In genomic region chr3:16927485-16927884, GRCh38 we compare ENCODE assay signal across 16 cellular contexts. TPM values are rescaled to one million over a fixed set of nuclear protein-coding genes. Genes with fewer than 3 reads are reported as not detected.
A peak's percentile ranks its signal among the peaks of the same experiment; 100 is the strongest.
DNase-seq lines count a peak whose midpoint lies in the region; ATAC-seq and TF ChIP-seq lines count a peak whose summit lies in the region.
"Had no signal": no experiment of that assay in that cellular context is flagged by ENCODE, and none has a peak within 500 bp of the region (broad histone marks: within the 10 kb centered on the region; RNA-seq: fewer than 3 reads in every experiment).

No MANE protein-coding gene starts in this region.

- H3K4me1 ChIP-seq in OCI-LY3 (ENCODE audit: low read length) = peaks cover 30% of the 10 kb centered on the region
- H3K4me1 ChIP-seq: upper lobe of right lung had no signal

- H4K20me1 ChIP-seq in OCI-LY3 (ENCODE audit: insufficient read depth, low read length) = peaks cover 31% of the 10 kb centered on the region

- peak overlapping the region in 1 of 8 donors; percentile 79 for H3K4me3 Mint-ChIP-seq in naive B cell

- ATAC-seq in GM21786 (IDR thresholded peaks at IDR 0.05; ENCODE audit: unreplicated experiment) (peak; percentile 48), naive B cell (ENCODE audit: low read depth in 2 of 2) (peak; percentile 76 to 78)
- ATAC-seq: upper lobe of right lung had no signal

- peaks cover 4% of the 10 kb centered on the region for H3K36me3 ChIP-seq in OCI-LY3 (replicated peaks; ENCODE audit: low read depth, low read length)
- H3K36me3 ChIP-seq: ovary, upper lobe of right lung had no signal

- peak; percentile 60 for TF ChIP-seq CTCF in OCI-LY3 (IDR thresholded peaks at IDR 0.05; ENCODE audit: low read depth, low read length)

- H3K79me2 ChIP-seq in OCI-LY3 (ENCODE audit: low read length) = peaks cover 23% of the 10 kb centered on the region; the same call in 1 of the 2 replicates

- H3K27me3 ChIP-seq in OCI-LY3 (ENCODE audit: low read depth, low read length) = no peaks in the 10 kb centered on the region
- H3K27me3 ChIP-seq: ovary, upper lobe of right lung had no signal

- peaks cover 0 to 10% of the 10 kb centered on the region in 2 donors for H3K36me3 Mint-ChIP-seq in naive B cell

- peaks cover 41 to 77% (median 69%) of the 10 kb centered on the region in 3 donors for H3K4me1 Mint-ChIP-seq in naive B cell

- no peak overlapping the region for H3K27ac ChIP-seq in OCI-LY3 (ENCODE audit: low read length)
- H3K27ac ChIP-seq: epithelial cell of prostate, ovary, upper lobe of right lung had no signal

- DNase-seq in NCI-H524 (lab: John Stamatoyannopoulos, UW) (peak; percentile 6 to 10), NCI-H524 treated with DMSO at 0.1 percent for 48 hours (lab: John Stamatoyannopoulos, UW) (no peak), naive B cell (no peak), NCI-H146 (lab: John Stamatoyannopoulos, UW) (no peak), NCI-H526 treated with DMSO at 0.1 percent for 48 hours (lab: John Stamatoyannopoulos, UW) (no peak), anterior cingulate cortex (lab: John Stamatoyannopoulos, UW) (no peak)
- DNase-seq: activated CD4-positive, alpha-beta T cell treated with anti-CD3 and anti-CD28 coated beads, Interleukin-2, amount 50 U/mL, for 48 hours; activated gamma-delta T cell; Calu3; IMR-90; NCI-H1694 treated with DMSO at 0.1 percent for 48 hours; ovary; upper lobe of right lung had no signal

- H3K27me3 Mint-ChIP-seq in naive B cell = no peaks in the 10 kb centered on the region

- no peak overlapping the region for H3K4me3 ChIP-seq in OCI-LY3 (ENCODE audit: low read length)
- H3K4me3 ChIP-seq: ovary, upper lobe of right lung had no signal

- no peak overlapping the region for H3K27ac Mint-ChIP-seq in naive B cell

- no peak overlapping the region for H3K9ac ChIP-seq in OCI-LY3 (ENCODE audit: low read length)

- no peak overlapping the region for H3K4me2 ChIP-seq in OCI-LY3 (ENCODE audit: low read length)

- peaks cover 0 to 6% (median 3%) of the 10 kb centered on the region in 7 donors for H3K9me3 Mint-ChIP-seq in naive B cell

- no peaks in the 10 kb centered on the region for H3K9me3 ChIP-seq in OCI-LY3 (ENCODE audit: insufficient read depth, low read length)
- H3K9me3 ChIP-seq: ovary had no signal

- no peak overlapping the region for H2AFZ ChIP-seq in OCI-LY3 (ENCODE audit: low read depth, low read length)

RNA-seq across cellular contexts. Expression of gene PLCL2, which starts 42.7 kb away (rescaled TPM):
- 10 to 100 TPM; 65.7 to 92.7 (median 69.1) TPM for polyA plus RNA-seq in naive B cell (ENCODE audit: low read depth in 6 of 6)

Comparison
In these comparisons a context has a peak if more than half of its experiments do, and no peak if none do; other contexts are left out.
1. DNase-seq: peak in NCI-H524 (2 of 2); none in NCI-H524 treated with DMSO at 0.1 percent for 48 hours (single experiment), naive B cell (single experiment), NCI-H146 (single experiment), NCI-H526 treated with DMSO at 0.1 percent for 48 hours (single experiment) and anterior cingulate cortex (0 of 58).